In the genomic region with DNA sequence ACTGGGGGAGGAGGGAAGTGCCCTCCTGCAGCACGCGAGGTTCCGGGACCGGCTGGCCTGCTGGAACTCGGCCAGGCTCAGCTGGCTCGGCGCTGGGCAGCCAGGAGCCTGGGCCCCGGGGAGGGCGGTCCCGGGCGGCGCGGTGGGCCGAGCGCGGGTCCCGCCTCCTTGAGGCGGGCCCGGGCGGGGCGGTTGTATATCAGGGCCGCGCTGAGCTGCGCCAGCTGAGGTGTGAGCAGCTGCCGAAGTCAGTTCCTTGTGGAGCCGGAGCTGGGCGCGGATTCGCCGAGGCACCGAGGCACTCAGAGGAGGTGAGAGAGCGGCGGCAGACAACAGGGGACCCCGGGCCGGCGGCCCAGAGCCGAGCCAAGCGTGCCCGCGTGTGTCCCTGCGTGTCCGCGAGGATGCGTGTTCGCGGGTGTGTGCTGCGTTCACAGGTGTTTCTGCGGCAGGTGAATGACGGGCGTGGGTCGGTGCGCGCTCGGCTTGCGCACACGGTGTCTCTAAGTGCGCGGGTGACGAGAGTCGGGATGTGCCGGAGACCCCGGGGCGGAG, we compare ENCODE assay signal across 8 cellular contexts. TPM values are rescaled to one million over a fixed set of nuclear protein-coding genes. Genes with fewer than 3 reads are reported as not detected.
DNase-seq lines count a peak whose midpoint lies in the region; ATAC-seq and TF ChIP-seq lines count a peak whose summit lies in the region.

A gene (plus strand): TSS at position 227 of the 555 bp plus-strand sequence. CDS start 5,388 bp downstream, outside the sequence.

- no peaks in the 10 kb centered on the region for H3K36me3 Mint-ChIP-seq in progenitor cell of endocrine pancreas (ENCODE audit: insufficient read depth)

- ATAC-seq in HG02623 (IDR thresholded peaks at IDR 0.05; ENCODE audit: unreplicated experiment) (peak; percentile 53), left cardiac atrium (peak; percentile 83 to 87)

- H3K27ac Mint-ChIP-seq in progenitor cell of endocrine pancreas: peak within 1 kb of the TSS; percentile 90

- no peak for TF ChIP-seq CTCF in progenitor cell of endocrine pancreas (IDR thresholded peaks at IDR 0.05; ENCODE audit: unreplicated experiment)

- peaks cover 34% of the 10 kb centered on the region for H3K4me1 Mint-ChIP-seq in progenitor cell of endocrine pancreas (ENCODE audit: low read depth)

- H3K9me3 Mint-ChIP-seq in progenitor cell of endocrine pancreas (ENCODE audit: low read depth): no peaks in the 10 kb centered on the region

- DNase-seq in GM03348 (ENCODE audit: low spot score): peak; percentile 97
- peak; percentile 59 for DNase-seq in NCI-H1417 treated with DMSO at 0.1 percent for 48 hours (lab: John Stamatoyannopoulos, UW)
- peak; percentile 58 to 86 (median 70) for DNase-seq in T-helper 1 cell
- peak; percentile 79 for DNase-seq in amniotic epithelial cell (ENCODE audit: low read depth)
- DNase-seq in left cardiac atrium: peak; percentile 94
- DNase-seq in progenitor cell of endocrine pancreas (ENCODE audit: low spot score, unreplicated experiment): peak; percentile 64
- peak; percentile 93 for DNase-seq in ureter (ENCODE audit: low spot score)

- intact Hi-C loops in left cardiac atrium (cut with DNase I): no loop called here

- peaks cover 50% of the 10 kb centered on the region for H3K27me3 Mint-ChIP-seq in progenitor cell of endocrine pancreas

- H3K4me3 Mint-ChIP-seq in progenitor cell of endocrine pancreas (ENCODE audit: low read depth): peak within 1 kb of the TSS; percentile 77

RNA-seq across cellular contexts. Expression of the gene that starts here (rescaled TPM):
- total RNA-seq in left cardiac atrium (10 to 100 TPM; 31.5 to 83.0 TPM), progenitor cell of endocrine pancreas (12.4 and 24.5 TPM in 2 replicates), ureter (82.8 TPM)

Comparison
In these comparisons a context has a peak if more than half of its experiments do, and no peak if none do; other contexts are left out.
1. Peak in every context shown above with its lines: DNase-seq and ATAC-seq.